ENCODE assay signal across 8 cellular contexts in genomic region chr2:200471324-200471848, GRCh38. TPM values are rescaled to one million over a fixed set of nuclear protein-coding genes. Genes with fewer than 3 reads are reported as not detected.
A peak's percentile ranks its signal among the peaks of the same experiment; 100 is the strongest.
DNase-seq lines count a peak whose midpoint lies in the region; ATAC-seq, FAIRE-seq and TF ChIP-seq lines count a peak whose summit lies in the region.

No MANE protein-coding gene starts in this region.

- no peaks in the 10 kb centered on the region for H3K9me3 Mint-ChIP-seq in activated naive CD8-positive, alpha-beta T cell treated with anti-CD3 and anti-CD28 coated beads for 36 hours

- peaks cover 38% of the 10 kb centered on the region for H3K4me1 Mint-ChIP-seq in activated naive CD8-positive, alpha-beta T cell treated with anti-CD3 and anti-CD28 coated beads for 36 hours

- H3K27ac Mint-ChIP-seq in activated naive CD8-positive, alpha-beta T cell treated with anti-CD3 and anti-CD28 coated beads for 36 hours, result peak overlapping the region; percentile 7

- FAIRE-seq in D721Med (lab: Jason Lieb, UNC), result no peak

- TF ChIP-seq CTCF in D721Med (IDR thresholded peaks at IDR 0.05; ENCODE audit: insufficient read depth, missing control alignments), result peak; percentile 48

- no peaks in the 10 kb centered on the region for H3K27me3 Mint-ChIP-seq in activated naive CD8-positive, alpha-beta T cell treated with anti-CD3 and anti-CD28 coated beads for 36 hours

- peak; percentile 44 for DNase-seq in D721Med (ENCODE audit: insufficient read length, low spot score)
- peak; percentile 50 for DNase-seq in GM19238 (ENCODE audit: insufficient read length, low spot score)
- DNase-seq in NCI-H748 (lab: John Stamatoyannopoulos, UW; ENCODE audit: unreplicated experiment), result peak; percentile 82
- peak; percentile 36 for DNase-seq in activated naive CD8-positive, alpha-beta T cell treated with anti-CD3 and anti-CD28 coated beads for 36 hours
- DNase-seq in iPS-NIHi7 (ENCODE audit: extremely low spot score), result peak; percentile 38
- DNase-seq in stimulated activated naive CD4-positive, alpha-beta T cell (lab: John Stamatoyannopoulos, UW), result peak in 4 of 6 experiments; percentile 7 to 37 (median 22)
- no peak for DNase-seq in NCI-H187 (lab: John Stamatoyannopoulos, UW)

- peaks cover 2% of the 10 kb centered on the region for H3K36me3 Mint-ChIP-seq in activated naive CD8-positive, alpha-beta T cell treated with anti-CD3 and anti-CD28 coated beads for 36 hours

- ATAC-seq in HG03095 (IDR thresholded peaks at IDR 0.05; ENCODE audit: unreplicated experiment), result peak; percentile 82

- H3K4me3 Mint-ChIP-seq in activated naive CD8-positive, alpha-beta T cell treated with anti-CD3 and anti-CD28 coated beads for 36 hours, result no peak overlapping the region

RNA-seq across cellular contexts. Expression of gene KCTD18, which starts 38.5 kb away (rescaled TPM):
- 10 to 100 TPM; 17.7 to 18.9 TPM for total RNA-seq in activated naive CD8-positive, alpha-beta T cell treated with anti-CD3 and anti-CD28 coated beads for 36 hours

RNA-seq across cellular contexts. Expression of gene SGO2, which starts 54.6 kb away (rescaled TPM):
- total RNA-seq in activated naive CD8-positive, alpha-beta T cell treated with anti-CD3 and anti-CD28 coated beads for 36 hours, result 10 to 100 TPM; 36.9 to 37.6 TPM

Comparison
In these comparisons a context has a peak if more than half of its experiments do, and no peak if none do; other contexts are left out.
1. DNase-seq: peak in D721Med (single experiment), GM19238 (single experiment), NCI-H748 (single experiment), activated naive CD8-positive, alpha-beta T cell treated with anti-CD3 and anti-CD28 coated beads for 36 hours (single experiment), iPS-NIHi7 (single experiment) and stimulated activated naive CD4-positive, alpha-beta T cell (4 of 6); none in NCI-H187 (0 of 2).